Comparison of ENCODE assay signal across 17 cellular contexts in the genomic region with DNA sequence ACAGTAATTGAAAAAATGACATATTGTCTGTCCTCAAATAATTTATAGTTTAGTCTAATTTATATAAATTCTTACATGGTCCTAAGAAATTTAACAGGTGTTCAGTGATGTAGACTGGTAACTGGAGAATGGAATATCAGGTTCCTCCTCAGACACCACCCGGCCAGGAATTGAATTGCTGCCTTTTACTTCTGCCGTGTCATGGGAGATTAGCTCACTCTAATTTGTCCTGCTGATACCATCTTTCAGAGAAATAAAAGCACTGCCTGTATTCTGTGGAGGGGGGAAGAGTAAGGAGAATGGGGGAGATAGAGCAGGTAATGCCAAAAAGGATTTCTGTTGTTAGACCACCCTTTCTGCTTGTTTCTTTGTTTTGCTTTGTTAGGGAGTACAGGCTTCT.
"Had no signal": no experiment of that assay in that cellular context is flagged by ENCODE, and none has a peak within 500 bp of the region (broad histone marks: within the 10 kb centered on the region; RNA-seq: fewer than 3 reads in every experiment).

No MANE protein-coding gene starts in this region.

- H3K27ac Mint-ChIP-seq: activated CD8-positive, alpha-beta memory T cell treated with anti-CD3 and anti-CD28 coated beads, Interleukin-2, amount 10 ng/mL, durations not matched to agents 7 days and 5 days; activated naive CD4-positive, alpha-beta T cell treated with anti-CD3 and anti-CD28 coated beads, Interleukin-2, amount 10 ng/mL, durations not matched to agents 7 days and 5 days; activated T-helper 2 cell treated with anti-CD3 and anti-CD28 coated beads, Interferon-gamma antibody, Interleukin-2, Interleukin-4, amounts not matched to agents 10 μg/mL and 5 μg/mL and 100 μg/mL, durations not matched to agents 14 hours and 24 hours and 36 hours; natural killer cell; progenitor cell of endocrine pancreas; type B pancreatic cell had no signal

- H3K4me3 Mint-ChIP-seq: activated CD8-positive, alpha-beta memory T cell treated with anti-CD3 and anti-CD28 coated beads, Interleukin-2, amount 10 ng/mL, durations not matched to agents 7 days and 5 days; activated naive CD4-positive, alpha-beta T cell treated with anti-CD3 and anti-CD28 coated beads, Interleukin-2, amount 10 ng/mL, durations not matched to agents 7 days and 5 days; natural killer cell; type B pancreatic cell had no signal

- H3K4me1 Mint-ChIP-seq: activated CD8-positive, alpha-beta memory T cell treated with anti-CD3 and anti-CD28 coated beads, Interleukin-2, amount 10 ng/mL, durations not matched to agents 7 days and 5 days; activated naive CD4-positive, alpha-beta T cell treated with anti-CD3 and anti-CD28 coated beads, Interleukin-2, amount 10 ng/mL, durations not matched to agents 7 days and 5 days; natural killer cell had no signal

- H3K36me3 ChIP-seq: gastroesophageal sphincter, right atrium auricular region, suprapubic skin had no signal

- ATAC-seq: activated CD8-positive, alpha-beta memory T cell treated with anti-CD3 and anti-CD28 coated beads, Interleukin-2, amount 10 ng/mL, durations not matched to agents 7 days and 5 days; gastroesophageal sphincter; left lobe of liver; natural killer cell; stimulated activated naive CD8-positive, alpha-beta T cell treated with anti-CD3 and anti-CD28 coated beads, Interleukin-15, Interleukin-2, amounts not matched to agents 100 U/mL and 50 U/mL, for 24 hours had no signal

- H3K4me1 ChIP-seq: gastroesophageal sphincter, right atrium auricular region, suprapubic skin had no signal

- H3K9me3 Mint-ChIP-seq: activated naive CD4-positive, alpha-beta T cell treated with anti-CD3 and anti-CD28 coated beads, Interleukin-2, amount 10 ng/mL, durations not matched to agents 7 days and 5 days; type B pancreatic cell had no signal

- H3K27me3 Mint-ChIP-seq: activated CD8-positive, alpha-beta memory T cell treated with anti-CD3 and anti-CD28 coated beads, Interleukin-2, amount 10 ng/mL, durations not matched to agents 7 days and 5 days; activated naive CD4-positive, alpha-beta T cell treated with anti-CD3 and anti-CD28 coated beads, Interleukin-2, amount 10 ng/mL, durations not matched to agents 7 days and 5 days; progenitor cell of endocrine pancreas had no signal

- H3K27ac ChIP-seq: gastroesophageal sphincter, right atrium auricular region, suprapubic skin had no signal

- H3K27me3 ChIP-seq: gastroesophageal sphincter, right atrium auricular region, suprapubic skin had no signal

- H3K9me3 ChIP-seq: gastroesophageal sphincter, suprapubic skin had no signal

- H3K36me3 Mint-ChIP-seq: activated CD8-positive, alpha-beta memory T cell treated with anti-CD3 and anti-CD28 coated beads, Interleukin-2, amount 10 ng/mL, durations not matched to agents 7 days and 5 days; activated naive CD4-positive, alpha-beta T cell treated with anti-CD3 and anti-CD28 coated beads, Interleukin-2, amount 10 ng/mL, durations not matched to agents 7 days and 5 days; natural killer cell; type B pancreatic cell had no signal

- H3K4me3 ChIP-seq: gastroesophageal sphincter, right atrium auricular region, suprapubic skin had no signal

- DNase-seq: activated CD4-positive, alpha-beta T cell treated with anti-CD3 and anti-CD28 coated beads for 1 hour; activated CD4-positive, alpha-beta T cell treated with anti-CD3 and anti-CD28 coated beads, Interleukin-2, amount 50 U/mL, for 48 hours; activated CD8-positive, alpha-beta memory T cell treated with anti-CD3 and anti-CD28 coated beads, Interleukin-2, amount 10 ng/mL, durations not matched to agents 7 days and 5 days; activated naive CD4-positive, alpha-beta T cell treated with anti-CD3 and anti-CD28 coated beads, Interleukin-2, amount 10 ng/mL, durations not matched to agents 7 days and 5 days; activated T-cell treated with anti-CD3 and anti-CD28 coated beads, Interleukin-2, amount 50 U/mL, for 1 hour; islet precursor cell; natural killer cell; stimulated activated CD4-positive, alpha-beta T cell treated with anti-CD3 and anti-CD28 coated beads, Interleukin-15, amount 100 ng/mL, for 24 hours; stimulated activated CD4-positive, alpha-beta T cell treated with anti-CD3 and anti-CD28 coated beads, Interleukin-4, amount 100 ng/mL, for 24 hours; stimulated activated naive CD8-positive, alpha-beta T cell treated with anti-CD3 and anti-CD28 coated beads, Interleukin-15, Interleukin-2, amounts not matched to agents 100 U/mL and 50 U/mL, for 24 hours had no signal
